Comparison of ENCODE assay signal across 21 cellular contexts in genomic region chr15:53757906-53758305, GRCh38. TPM values are rescaled to one million over a fixed set of nuclear protein-coding genes. Genes with fewer than 3 reads are reported as not detected.
DNase-seq lines count a peak whose midpoint lies in the region; FAIRE-seq and TF ChIP-seq lines count a peak whose summit lies in the region.
"Had no signal": no experiment of that assay in that cellular context is flagged by ENCODE, and none has a peak within 500 bp of the region (broad histone marks: within the 10 kb centered on the region; RNA-seq: fewer than 3 reads in every experiment).

No MANE protein-coding gene starts in this region.

- TF ChIP-seq CTCF in bronchial epithelial cell (IDR thresholded peaks at IDR 0.05; ENCODE audit: insufficient read depth, low read length, severe bottlenecking) = no peak
- no peak for TF ChIP-seq CTCF in progenitor cell of endocrine pancreas (IDR thresholded peaks at IDR 0.05; ENCODE audit: unreplicated experiment)
- TF ChIP-seq CTCF in PC-9 (conservative IDR thresholded peaks at IDR 0.05) = no peak

- no peak overlapping the region for H3K27ac ChIP-seq in PC-9

- POLR2A ChIA-PET in PC-9 (lab: Charles Lee; ENCODE audit: unreplicated experiment) = no interaction called here

- no peaks in the 10 kb centered on the region for H3K36me3 Mint-ChIP-seq in progenitor cell of endocrine pancreas (ENCODE audit: insufficient read depth)
- H3K36me3 Mint-ChIP-seq: CD4-positive, CD25-positive, alpha-beta regulatory T cell; CD8-positive, alpha-beta memory T cell had no signal

- no peaks in the 10 kb centered on the region for H4K20me1 ChIP-seq in PC-9 (ENCODE audit: insufficient read depth)

- H3K4me2 ChIP-seq in PC-9 = no peak overlapping the region

- H3K9me2 ChIP-seq in PC-9 (ENCODE audit: insufficient read depth) = no peaks in the 10 kb centered on the region

- intact Hi-C loops in PC-9 (cut with micrococcal nuclease; ENCODE audit: unreplicated experiment) = no loop called here

- H3F3A ChIP-seq in PC-9 (ENCODE audit: insufficient read depth, low read depth) = no peaks in the 10 kb centered on the region

- H3K27ac Mint-ChIP-seq in progenitor cell of endocrine pancreas = no peak overlapping the region
- H3K27ac Mint-ChIP-seq: CD4-positive, CD25-positive, alpha-beta regulatory T cell; CD8-positive, alpha-beta memory T cell; H9 had no signal

- H3K36me3 ChIP-seq in bronchial epithelial cell (ENCODE audit: control insufficient read depth, insufficient read depth, low read length) (no peaks in the 10 kb centered on the region), PC-9 (ENCODE audit: low read depth) (no peaks in the 10 kb centered on the region)
- H3K36me3 ChIP-seq: BE2C had no signal

- no peaks in the 10 kb centered on the region for H3K4me1 ChIP-seq in PC-9 (replicated peaks; ENCODE audit: insufficient read depth)
- H3K4me1 ChIP-seq: BE2C had no signal

- H3K9me3 ChIP-seq in PC-9 (ENCODE audit: insufficient read depth, low read depth) = no peaks in the 10 kb centered on the region
- H3K9me3 ChIP-seq: BE2C had no signal

- no peak overlapping the region for H2AFZ ChIP-seq in PC-9

- peaks cover 12% of the 10 kb centered on the region for H3K4me1 Mint-ChIP-seq in progenitor cell of endocrine pancreas (ENCODE audit: low read depth)
- H3K4me1 Mint-ChIP-seq: CD4-positive, CD25-positive, alpha-beta regulatory T cell; CD8-positive, alpha-beta memory T cell had no signal

- no peaks in the 10 kb centered on the region for H3K27me3 ChIP-seq in bronchial epithelial cell (ENCODE audit: control insufficient read depth, insufficient read depth, low read length)
- no peaks in the 10 kb centered on the region for H3K27me3 ChIP-seq in PC-9 (ENCODE audit: insufficient read depth, low read depth)

- H3K9me3 Mint-ChIP-seq in progenitor cell of endocrine pancreas (ENCODE audit: low read depth) = no peaks in the 10 kb centered on the region

- H3K79me2 ChIP-seq in PC-9 (ENCODE audit: low read depth) = no peaks in the 10 kb centered on the region

- CTCF ChIA-PET in PC-9 (lab: Charles Lee) = no interaction called here

- no peak for FAIRE-seq in bronchial epithelial cell (lab: Jason Lieb, UNC)
- FAIRE-seq: A204.1, D721Med, H1, HTR-8/SVneo had no signal

- DNase-seq in bronchial epithelial cell (ENCODE audit: low read depth) (peak; percentile 32), glomerular visceral epithelial cell (ENCODE audit: extremely low spot score) (peak; percentile 21), left kidney (ENCODE audit: low read depth, low spot score) (peak; percentile 60), progenitor cell of endocrine pancreas (ENCODE audit: low spot score, unreplicated experiment) (no peak), PC-9 (no peak), A172 (ENCODE audit: low spot score) (no peak), NCI-H2081 (lab: John Stamatoyannopoulos, UW) (no peak)
- DNase-seq in activated CD4-positive, alpha-beta T cell treated with anti-CD3 and anti-CD28 coated beads for 48 hours = no peak
- DNase-seq: ACHN; BE2C; C1 segment of cervical spinal cord; CD4-positive, CD25-positive, alpha-beta regulatory T cell; CD8-positive, alpha-beta memory T cell; COR-L47; GF-D8; H9; IMR-90 had no signal

- H3K4me3 Mint-ChIP-seq in progenitor cell of endocrine pancreas (ENCODE audit: low read depth) = peak overlapping the region; percentile 33
- H3K4me3 Mint-ChIP-seq: CD4-positive, CD25-positive, alpha-beta regulatory T cell; CD8-positive, alpha-beta memory T cell had no signal

- BruUV-seq in PC-9 (replicated peaks; lab: Mats Ljungman, UMichigan) = no TSS peak

- peaks cover 11% of the 10 kb centered on the region for H3K27me3 Mint-ChIP-seq in progenitor cell of endocrine pancreas

- H3K4me3 ChIP-seq in bronchial epithelial cell (ENCODE audit: low read depth, low read length) (no peak overlapping the region), PC-9 (no peak overlapping the region)

RNA-seq across cellular contexts. Expression of gene WDR72, which starts 1.6 kb away (rescaled TPM):
- total RNA-seq in bronchial epithelial cell (under 0.01 and 0.13 TPM in 2 replicates), progenitor cell of endocrine pancreas (25.0 and 26.6 TPM in 2 replicates), PC-9 (2021) (1.8 and 1.9 TPM in 2 replicates)
- total RNA-seq in A172 (2014; rRNA removed; shearing (Covaris generic)) = not detected in 2 replicates
- total RNA-seq: CD4-positive, CD25-positive, alpha-beta regulatory T cell; CD8-positive, alpha-beta memory T cell; IMR-90 had no signal

Comparison
In these comparisons a context has a peak if more than half of its experiments do, and no peak if none do; other contexts are left out.
1. DNase-seq: peak in bronchial epithelial cell (single experiment), glomerular visceral epithelial cell (single experiment) and left kidney (single experiment); none in progenitor cell of endocrine pancreas (single experiment), PC-9 (0 of 2), activated CD4-positive, alpha-beta T cell treated with anti-CD3 and anti-CD28 coated beads for 48 hours (single experiment), A172 (single experiment) and NCI-H2081 (0 of 2).